In the genomic region with DNA sequence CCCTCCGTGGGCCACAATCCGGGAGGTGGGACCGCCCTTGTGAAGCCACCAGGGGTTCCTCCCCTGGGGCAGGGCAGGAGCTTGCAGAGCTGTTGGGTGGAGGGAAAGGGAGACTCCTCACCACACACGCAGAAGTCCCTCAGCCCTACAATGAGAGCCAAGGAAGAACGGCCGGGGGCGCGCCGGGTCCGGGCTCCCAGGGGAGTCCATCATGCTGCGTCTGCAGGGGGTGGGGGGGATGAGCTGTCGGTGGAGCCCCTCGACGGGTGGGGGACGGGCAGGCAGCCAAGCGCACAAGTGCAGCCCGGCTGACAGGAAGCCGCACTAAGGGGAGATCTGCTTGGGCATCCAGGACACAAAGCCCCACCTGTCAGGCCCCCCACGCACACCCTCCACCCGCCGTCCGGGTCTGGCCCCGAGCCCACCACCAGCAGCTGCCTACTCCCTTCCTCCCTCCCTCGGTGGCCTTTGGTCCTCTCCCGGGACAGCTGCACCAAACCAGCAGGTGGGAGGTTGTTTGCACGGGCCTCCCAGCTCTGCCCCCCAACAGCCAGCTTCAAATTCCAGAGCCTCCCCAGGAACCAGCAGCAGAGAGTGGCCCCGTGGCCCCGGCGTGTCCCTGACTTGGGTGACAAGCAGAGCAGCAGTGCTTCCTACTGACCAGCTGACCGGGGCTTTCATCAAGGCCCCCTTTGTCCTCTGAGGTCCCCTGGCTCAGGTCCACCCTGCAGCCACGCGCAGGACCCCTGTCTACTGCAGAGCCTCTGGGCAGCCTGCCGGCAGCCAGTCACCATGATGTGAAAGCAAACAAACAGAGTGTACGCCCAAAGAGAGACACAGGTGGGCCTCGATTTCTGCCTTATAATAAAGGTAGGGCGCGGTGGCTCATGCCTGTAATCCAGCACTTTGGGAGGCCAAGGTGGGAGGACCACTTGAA, we compare ENCODE assay signal across 1 cellular context.
A peak's percentile ranks its signal among the peaks of the same experiment; 100 is the strongest.
TF ChIP-seq lines count a peak whose summit lies in the region.

No MANE protein-coding gene starts in this region.

TF ChIP-seq in HepG2, 621 proteins besides CTCF, POLR2A, EP300 and RAD21 (continued from another document and continues in another):
- TF ChIP-seq, protein P1, sequence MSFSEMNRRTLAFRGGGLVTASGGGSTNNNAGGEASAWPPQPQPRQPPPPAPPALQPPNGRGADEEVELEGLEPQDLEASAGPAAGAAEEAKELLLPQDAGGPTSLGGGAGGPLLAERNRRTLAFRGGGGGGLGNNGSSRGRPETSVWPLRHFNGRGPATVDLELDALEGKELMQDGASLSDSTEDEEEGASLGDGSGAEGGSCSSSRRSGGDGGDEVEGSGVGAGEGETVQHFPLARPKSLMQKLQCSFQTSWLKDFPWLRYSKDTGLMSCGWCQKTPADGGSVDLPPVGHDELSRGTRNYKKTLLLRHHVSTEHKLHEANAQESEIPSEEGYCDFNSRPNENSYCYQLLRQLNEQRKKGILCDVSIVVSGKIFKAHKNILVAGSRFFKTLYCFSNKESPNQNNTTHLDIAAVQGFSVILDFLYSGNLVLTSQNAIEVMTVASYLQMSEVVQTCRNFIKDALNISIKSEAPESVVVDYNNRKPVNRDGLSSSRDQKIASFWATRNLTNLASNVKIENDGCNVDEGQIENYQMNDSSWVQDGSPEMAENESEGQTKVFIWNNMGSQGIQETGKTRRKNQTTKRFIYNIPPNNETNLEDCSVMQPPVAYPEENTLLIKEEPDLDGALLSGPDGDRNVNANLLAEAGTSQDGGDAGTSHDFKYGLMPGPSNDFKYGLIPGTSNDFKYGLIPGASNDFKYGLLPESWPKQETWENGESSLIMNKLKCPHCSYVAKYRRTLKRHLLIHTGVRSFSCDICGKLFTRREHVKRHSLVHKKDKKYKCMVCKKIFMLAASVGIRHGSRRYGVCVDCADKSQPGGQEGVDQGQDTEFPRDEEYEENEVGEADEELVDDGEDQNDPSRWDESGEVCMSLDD (CRISPR knock-in tag; IDR thresholded peaks at IDR 0.05; ENCODE audit: borderline replicate concordance) = peak; percentile 97
- TF ChIP-seq, protein P2, sequence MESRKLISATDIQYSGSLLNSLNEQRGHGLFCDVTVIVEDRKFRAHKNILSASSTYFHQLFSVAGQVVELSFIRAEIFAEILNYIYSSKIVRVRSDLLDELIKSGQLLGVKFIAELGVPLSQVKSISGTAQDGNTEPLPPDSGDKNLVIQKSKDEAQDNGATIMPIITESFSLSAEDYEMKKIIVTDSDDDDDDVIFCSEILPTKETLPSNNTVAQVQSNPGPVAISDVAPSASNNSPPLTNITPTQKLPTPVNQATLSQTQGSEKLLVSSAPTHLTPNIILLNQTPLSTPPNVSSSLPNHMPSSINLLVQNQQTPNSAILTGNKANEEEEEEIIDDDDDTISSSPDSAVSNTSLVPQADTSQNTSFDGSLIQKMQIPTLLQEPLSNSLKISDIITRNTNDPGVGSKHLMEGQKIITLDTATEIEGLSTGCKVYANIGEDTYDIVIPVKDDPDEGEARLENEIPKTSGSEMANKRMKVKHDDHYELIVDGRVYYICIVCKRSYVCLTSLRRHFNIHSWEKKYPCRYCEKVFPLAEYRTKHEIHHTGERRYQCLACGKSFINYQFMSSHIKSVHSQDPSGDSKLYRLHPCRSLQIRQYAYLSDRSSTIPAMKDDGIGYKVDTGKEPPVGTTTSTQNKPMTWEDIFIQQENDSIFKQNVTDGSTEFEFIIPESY (CRISPR knock-in tag; IDR thresholded peaks at IDR 0.05) = no peak
- TF ChIP-seq, protein P3, sequence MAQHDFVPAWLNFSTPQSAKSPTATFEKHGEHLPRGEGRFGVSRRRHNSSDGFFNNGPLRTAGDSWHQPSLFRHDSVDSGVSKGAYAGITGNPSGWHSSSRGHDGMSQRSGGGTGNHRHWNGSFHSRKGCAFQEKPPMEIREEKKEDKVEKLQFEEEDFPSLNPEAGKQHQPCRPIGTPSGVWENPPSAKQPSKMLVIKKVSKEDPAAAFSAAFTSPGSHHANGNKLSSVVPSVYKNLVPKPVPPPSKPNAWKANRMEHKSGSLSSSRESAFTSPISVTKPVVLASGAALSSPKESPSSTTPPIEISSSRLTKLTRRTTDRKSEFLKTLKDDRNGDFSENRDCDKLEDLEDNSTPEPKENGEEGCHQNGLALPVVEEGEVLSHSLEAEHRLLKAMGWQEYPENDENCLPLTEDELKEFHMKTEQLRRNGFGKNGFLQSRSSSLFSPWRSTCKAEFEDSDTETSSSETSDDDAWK (CRISPR knock-in tag; IDR thresholded peaks at IDR 0.05) = no peak
- no peak for TF ChIP-seq FOXK2 (IDR thresholded peaks at IDR 0.05)
- TF ChIP-seq ZNF563 (CRISPR knock-in tag; IDR thresholded peaks at IDR 0.05) = no peak
- no peak; the same call in none of the 2 replicates for TF ChIP-seq TEAD2 (CRISPR knock-in tag; IDR thresholded peaks at IDR 0.05)
- TF ChIP-seq CAMTA2 (CRISPR knock-in tag; IDR thresholded peaks at IDR 0.05; ENCODE audit: borderline replicate concordance) = no peak
- TF ChIP-seq, protein P4, sequence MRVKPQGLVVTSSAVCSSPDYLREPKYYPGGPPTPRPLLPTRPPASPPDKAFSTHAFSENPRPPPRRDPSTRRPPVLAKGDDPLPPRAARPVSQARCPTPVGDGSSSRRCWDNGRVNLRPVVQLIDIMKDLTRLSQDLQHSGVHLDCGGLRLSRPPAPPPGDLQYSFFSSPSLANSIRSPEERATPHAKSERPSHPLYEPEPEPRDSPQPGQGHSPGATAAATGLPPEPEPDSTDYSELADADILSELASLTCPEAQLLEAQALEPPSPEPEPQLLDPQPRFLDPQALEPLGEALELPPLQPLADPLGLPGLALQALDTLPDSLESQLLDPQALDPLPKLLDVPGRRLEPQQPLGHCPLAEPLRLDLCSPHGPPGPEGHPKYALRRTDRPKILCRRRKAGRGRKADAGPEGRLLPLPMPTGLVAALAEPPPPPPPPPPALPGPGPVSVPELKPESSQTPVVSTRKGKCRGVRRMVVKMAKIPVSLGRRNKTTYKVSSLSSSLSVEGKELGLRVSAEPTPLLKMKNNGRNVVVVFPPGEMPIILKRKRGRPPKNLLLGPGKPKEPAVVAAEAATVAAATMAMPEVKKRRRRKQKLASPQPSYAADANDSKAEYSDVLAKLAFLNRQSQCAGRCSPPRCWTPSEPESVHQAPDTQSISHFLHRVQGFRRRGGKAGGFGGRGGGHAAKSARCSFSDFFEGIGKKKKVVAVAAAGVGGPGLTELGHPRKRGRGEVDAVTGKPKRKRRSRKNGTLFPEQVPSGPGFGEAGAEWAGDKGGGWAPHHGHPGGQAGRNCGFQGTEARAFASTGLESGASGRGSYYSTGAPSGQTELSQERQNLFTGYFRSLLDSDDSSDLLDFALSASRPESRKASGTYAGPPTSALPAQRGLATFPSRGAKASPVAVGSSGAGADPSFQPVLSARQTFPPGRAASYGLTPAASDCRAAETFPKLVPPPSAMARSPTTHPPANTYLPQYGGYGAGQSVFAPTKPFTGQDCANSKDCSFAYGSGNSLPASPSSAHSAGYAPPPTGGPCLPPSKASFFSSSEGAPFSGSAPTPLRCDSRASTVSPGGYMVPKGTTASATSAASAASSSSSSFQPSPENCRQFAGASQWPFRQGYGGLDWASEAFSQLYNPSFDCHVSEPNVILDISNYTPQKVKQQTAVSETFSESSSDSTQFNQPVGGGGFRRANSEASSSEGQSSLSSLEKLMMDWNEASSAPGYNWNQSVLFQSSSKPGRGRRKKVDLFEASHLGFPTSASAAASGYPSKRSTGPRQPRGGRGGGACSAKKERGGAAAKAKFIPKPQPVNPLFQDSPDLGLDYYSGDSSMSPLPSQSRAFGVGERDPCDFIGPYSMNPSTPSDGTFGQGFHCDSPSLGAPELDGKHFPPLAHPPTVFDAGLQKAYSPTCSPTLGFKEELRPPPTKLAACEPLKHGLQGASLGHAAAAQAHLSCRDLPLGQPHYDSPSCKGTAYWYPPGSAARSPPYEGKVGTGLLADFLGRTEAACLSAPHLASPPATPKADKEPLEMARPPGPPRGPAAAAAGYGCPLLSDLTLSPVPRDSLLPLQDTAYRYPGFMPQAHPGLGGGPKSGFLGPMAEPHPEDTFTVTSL (CRISPR knock-in tag; IDR thresholded peaks at IDR 0.05; ENCODE audit: borderline replicate concordance) = 0 out of 2 replicates have a peak, but pooled peaks have one; percentile 13
- TF ChIP-seq TGIF2 (CRISPR knock-in tag; IDR thresholded peaks at IDR 0.05) = peak; percentile 67
- no peak for TF ChIP-seq BCL3 (CRISPR knock-in tag; IDR thresholded peaks at IDR 0.05)
- no peak for TF ChIP-seq ZMAT5 (CRISPR knock-in tag; IDR thresholded peaks at IDR 0.05; ENCODE audit: borderline replicate concordance, low read depth)
- peak; percentile 90; the same call in 1 of the 2 replicates for TF ChIP-seq ZFP90 (CRISPR knock-in tag; IDR thresholded peaks at IDR 0.05; ENCODE audit: borderline replicate concordance)
- TF ChIP-seq ZNF609 (CRISPR knock-in tag; IDR thresholded peaks at IDR 0.05; ENCODE audit: borderline replicate concordance) = peak; percentile 80; the same call in 1 of the 2 replicates
- TF ChIP-seq ZNF674 (CRISPR knock-in tag; IDR thresholded peaks at IDR 0.05; ENCODE audit: low read depth) = no peak
- TF ChIP-seq KAT7 (CRISPR knock-in tag; IDR thresholded peaks at IDR 0.05; ENCODE audit: borderline replicate concordance) = peak; percentile 59; the same call in 1 of the 2 replicates
- no peak; the same call in 1 of the 2 replicates for TF ChIP-seq ZNF639 (CRISPR knock-in tag; conservative IDR thresholded peaks at IDR 0.05)
- TF ChIP-seq ZNF790 (CRISPR knock-in tag; IDR thresholded peaks at IDR 0.05; ENCODE audit: borderline replicate concordance) = no peak
- TF ChIP-seq, protein P5, sequence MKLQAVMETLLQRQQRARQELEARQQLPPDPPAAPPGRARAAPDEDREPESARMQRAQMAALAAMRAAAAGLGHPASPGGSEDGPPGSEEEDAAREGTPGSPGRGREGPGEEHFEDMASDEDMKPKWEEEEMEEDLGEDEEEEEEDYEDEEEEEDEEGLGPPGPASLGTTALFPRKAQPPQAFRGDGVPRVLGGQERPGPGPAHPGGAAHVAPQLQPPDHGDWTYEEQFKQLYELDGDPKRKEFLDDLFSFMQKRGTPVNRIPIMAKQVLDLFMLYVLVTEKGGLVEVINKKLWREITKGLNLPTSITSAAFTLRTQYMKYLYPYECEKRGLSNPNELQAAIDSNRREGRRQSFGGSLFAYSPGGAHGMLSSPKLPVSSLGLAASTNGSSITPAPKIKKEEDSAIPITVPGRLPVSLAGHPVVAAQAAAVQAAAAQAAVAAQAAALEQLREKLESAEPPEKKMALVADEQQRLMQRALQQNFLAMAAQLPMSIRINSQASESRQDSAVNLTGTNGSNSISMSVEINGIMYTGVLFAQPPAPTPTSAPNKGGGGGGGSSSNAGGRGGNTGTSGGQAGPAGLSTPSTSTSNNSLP (IDR thresholded peaks at IDR 0.05; ENCODE audit: low read depth, low read length) = no peak
- TF ChIP-seq, protein P6, sequence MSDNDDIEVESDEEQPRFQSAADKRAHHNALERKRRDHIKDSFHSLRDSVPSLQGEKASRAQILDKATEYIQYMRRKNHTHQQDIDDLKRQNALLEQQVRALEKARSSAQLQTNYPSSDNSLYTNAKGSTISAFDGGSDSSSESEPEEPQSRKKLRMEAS (IDR thresholded peaks at IDR 0.05) = peak; percentile 61
- TF ChIP-seq ZNF235 (CRISPR knock-in tag; IDR thresholded peaks at IDR 0.05; ENCODE audit: borderline replicate concordance) = no peak
- TF ChIP-seq ZNF552 (CRISPR knock-in tag; IDR thresholded peaks at IDR 0.05; ENCODE audit: borderline replicate concordance) = no peak
- no peak for TF ChIP-seq RBAK (CRISPR knock-in tag; IDR thresholded peaks at IDR 0.05)
